In the genomic region with DNA sequence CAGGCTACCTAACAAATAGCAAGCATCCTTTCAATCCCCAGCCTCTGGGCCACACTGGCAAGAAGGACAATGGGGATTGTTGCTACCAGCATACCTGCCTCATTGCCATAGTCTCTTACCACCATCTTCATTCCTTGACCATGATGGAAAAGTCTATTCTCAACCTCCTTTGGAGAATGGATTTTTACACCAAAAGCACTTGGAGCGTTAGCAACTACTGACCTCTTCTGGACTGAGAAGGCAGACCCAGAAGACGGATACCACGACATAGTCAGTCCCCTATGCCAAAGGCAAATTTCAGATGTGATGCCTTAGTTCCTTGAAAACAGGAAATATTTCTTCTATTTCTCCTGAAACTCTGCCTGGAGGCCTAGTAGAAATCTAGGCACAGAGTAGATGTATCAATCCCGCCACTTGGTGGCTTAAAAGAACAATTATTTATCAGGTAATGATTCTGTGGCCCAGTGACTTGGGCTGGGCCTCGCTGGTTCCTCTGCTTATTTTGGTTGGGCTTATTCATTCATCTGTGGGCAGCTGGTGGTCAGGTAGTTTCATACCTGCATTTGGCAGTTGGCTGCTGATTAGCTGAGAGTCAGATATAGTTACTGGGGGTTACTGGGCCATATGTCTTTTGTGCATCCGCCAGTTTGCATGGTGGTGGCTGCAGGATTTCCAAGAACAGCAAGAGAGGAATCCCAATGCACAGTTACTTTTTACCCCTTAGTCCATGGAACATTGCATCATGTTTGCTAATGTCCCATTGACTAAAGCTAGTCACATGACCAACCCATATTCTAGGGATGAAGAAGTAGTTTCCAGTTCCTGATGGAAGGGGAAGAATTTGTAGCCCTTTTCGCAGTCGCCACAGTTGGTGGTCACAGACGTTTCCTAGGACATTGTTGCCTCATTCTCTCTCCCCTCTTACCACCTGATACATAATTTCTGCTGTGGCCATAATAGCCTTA, we compare ENCODE assay signal across 9 cellular contexts.
A peak's percentile ranks its signal among the peaks of the same experiment; 100 is the strongest.
DNase-seq lines count a peak whose midpoint lies in the region; ATAC-seq and TF ChIP-seq lines count a peak whose summit lies in the region.
"Had no signal": no experiment of that assay in that cellular context is flagged by ENCODE, and none has a peak within 500 bp of the region (broad histone marks: within the 10 kb centered on the region; RNA-seq: fewer than 3 reads in every experiment).

No MANE protein-coding gene starts in this region.

- 83 to 86% methylated on average over 5 to 9 of the region's 9 CpGs for WGBS in endodermal cell (ENCODE audit: insufficient coverage in 1 of 2, insufficient read length in 1 of 2), 2 experiments
- WGBS in suprapubic skin: 78% methylated on average over 9 of the region's 9 CpGs

- no peak for TF ChIP-seq EP300 in suprapubic skin (IDR thresholded peaks at IDR 0.05)

- peaks cover 6% of the 10 kb centered on the region for H3K9me3 Mint-ChIP-seq in endodermal cell
- peaks cover 0 to 24% (median 8%) of the 10 kb centered on the region in 9 donors for H3K9me3 Mint-ChIP-seq in naive thymus-derived CD8-positive, alpha-beta T cell

- no peaks in the 10 kb centered on the region for H3K4me1 Mint-ChIP-seq in endodermal cell
- H3K4me1 Mint-ChIP-seq in naive thymus-derived CD8-positive, alpha-beta T cell: peaks cover 0 to 16% (median 0%) of the 10 kb centered on the region in 4 donors

- H3K36me3 ChIP-seq in endodermal cell (ENCODE audit: control insufficient read depth, insufficient read depth, low read length) (no peaks in the 10 kb centered on the region), suprapubic skin (no peaks in the 10 kb centered on the region)

- no peak overlapping the region for H3K4me3 ChIP-seq in GM12865 (ENCODE audit: low read depth, low read length)
- H3K4me3 ChIP-seq in endodermal cell (ENCODE audit: low read length): no peak overlapping the region
- H3K4me3 ChIP-seq in suprapubic skin: no peak overlapping the region

- H3K4me3 Mint-ChIP-seq in endodermal cell: no peak overlapping the region
- H3K4me3 Mint-ChIP-seq in naive thymus-derived CD8-positive, alpha-beta T cell: no peak overlapping the region

- H3K9me3 ChIP-seq in endodermal cell (ENCODE audit: control insufficient read depth, low read length): no peaks in the 10 kb centered on the region
- no peaks in the 10 kb centered on the region for H3K9me3 ChIP-seq in suprapubic skin

- no peak overlapping the region for H3K27ac ChIP-seq in endodermal cell (ENCODE audit: low read depth, low read length)
- no peak overlapping the region for H3K27ac ChIP-seq in suprapubic skin

- H3K9ac ChIP-seq in endodermal cell (ENCODE audit: extremely low read depth, low read length, poor library complexity, severe bottlenecking): no peak overlapping the region

- H3K4me1 ChIP-seq in endodermal cell (ENCODE audit: control insufficient read depth, insufficient read depth, low read length): no peaks in the 10 kb centered on the region
- H3K4me1 ChIP-seq in suprapubic skin: no peaks in the 10 kb centered on the region

- H3K27ac Mint-ChIP-seq in endodermal cell: no peak overlapping the region
- no peak overlapping the region for H3K27ac Mint-ChIP-seq in naive thymus-derived CD8-positive, alpha-beta T cell

- H3K36me3 Mint-ChIP-seq in endodermal cell (ENCODE audit: low read depth): no peaks in the 10 kb centered on the region
- H3K36me3 Mint-ChIP-seq in naive thymus-derived CD8-positive, alpha-beta T cell: peaks cover 0 to 10% (median 0%) of the 10 kb centered on the region in 3 donors

- POLR2A ChIA-PET in naive thymus-derived CD8-positive, alpha-beta T cell (lab: Charles Lee): no interaction called here

- peaks cover 21% of the 10 kb centered on the region for H3K27me3 ChIP-seq in endodermal cell (ENCODE audit: control insufficient read depth, insufficient read depth, low read length, poor library complexity, severe bottlenecking)
- H3K27me3 ChIP-seq in suprapubic skin: peaks cover 37% of the 10 kb centered on the region

- peak; percentile 60 for DNase-seq in GM12865 (ENCODE audit: low read depth)
- DNase-seq in LHCN-M2 (ENCODE audit: low read depth): peak; percentile 22
- DNase-seq in endodermal cell: no peak
- peak; percentile 31 for DNase-seq in putamen (ENCODE audit: low spot score)
- no peak for DNase-seq in naive thymus-derived CD8-positive, alpha-beta T cell
- no peak for DNase-seq in activated gamma-delta T cell treated with Interleukin-2 at 50 U/mL for 16 hours
- DNase-seq in suprapubic skin (ENCODE audit: low spot score in 2 of 2): no peak
- no peak for DNase-seq in activated CD8-positive, alpha-beta memory T cell treated with anti-CD3 and anti-CD28 coated beads, Interleukin-2, amount 50 U/mL, for 48 hours
- DNase-seq: activated T-cell treated with anti-CD3 and anti-CD28 coated beads, Interleukin-2, amount 50 U/mL, for 1 hour had no signal

- TF ChIP-seq POLR2A in suprapubic skin (IDR thresholded peaks at IDR 0.05): no peak

- peaks cover 31% of the 10 kb centered on the region for H3K27me3 Mint-ChIP-seq in endodermal cell (ENCODE audit: insufficient read depth)
- peaks cover 10 to 27% (median 11%) of the 10 kb centered on the region in 5 donors for H3K27me3 Mint-ChIP-seq in naive thymus-derived CD8-positive, alpha-beta T cell

- no peak for TF ChIP-seq CTCF in GM12865 (IDR thresholded peaks at IDR 0.05; ENCODE audit: insufficient read depth, low read depth, low read length, missing control alignments)
- peak; percentile 73 for TF ChIP-seq CTCF in endodermal cell (conservative IDR thresholded peaks at IDR 0.05)
- peak in 1 of 2 donors; percentile 5 for TF ChIP-seq CTCF in suprapubic skin (IDR thresholded peaks at IDR 0.05)

- ATAC-seq in naive thymus-derived CD8-positive, alpha-beta T cell: no peak

Comparison
In these comparisons a context has a peak if more than half of its experiments do, and no peak if none do; other contexts are left out.
1. DNase-seq: peak in GM12865 (single experiment), LHCN-M2 (single experiment) and putamen (single experiment); none in endodermal cell (single experiment), naive thymus-derived CD8-positive, alpha-beta T cell (0 of 10), activated gamma-delta T cell treated with Interleukin-2 at 50 U/mL for 16 hours (single experiment), suprapubic skin (0 of 2) and activated CD8-positive, alpha-beta memory T cell treated with anti-CD3 and anti-CD28 coated beads, Interleukin-2, amount 50 U/mL, for 48 hours (single experiment).